In genomic region chr9:90953805-90954204, GRCh38 we compare ENCODE assay signal across 22 cellular contexts.
"Had no signal": no experiment of that assay in that cellular context is flagged by ENCODE, and none has a peak within 500 bp of the region (broad histone marks: within the 10 kb centered on the region; RNA-seq: fewer than 3 reads in every experiment).

No MANE protein-coding gene starts in this region.

- H3K36me3 Mint-ChIP-seq: activated naive CD4-positive, alpha-beta T cell treated with anti-CD3 and anti-CD28 coated beads, Interleukin-2, amount 10 ng/mL, durations not matched to agents 7 days and 5 days; activated naive CD8-positive, alpha-beta T cell treated with anti-CD3 and anti-CD28 coated beads, Interleukin-2, amount 10 ng/mL, durations not matched to agents 7 days and 5 days; brain had no signal

- ATAC-seq: activated CD4-positive, alpha-beta T cell treated with anti-CD3 and anti-CD28 coated beads for 36 hours; left ventricle myocardium superior; mucosa of descending colon; sciatic nerve; stimulated activated naive CD8-positive, alpha-beta T cell treated with anti-CD3 and anti-CD28 coated beads, Interleukin-15, Interleukin-2, amounts not matched to agents 100 U/mL and 50 U/mL, for 24 hours had no signal

- H3K9me3 Mint-ChIP-seq: activated naive CD4-positive, alpha-beta T cell treated with anti-CD3 and anti-CD28 coated beads, Interleukin-2, amount 10 ng/mL, durations not matched to agents 7 days and 5 days; activated naive CD8-positive, alpha-beta T cell treated with anti-CD3 and anti-CD28 coated beads, Interleukin-2, amount 10 ng/mL, durations not matched to agents 7 days and 5 days; brain; nephron had no signal

- H3K4me3 Mint-ChIP-seq: activated CD4-positive, alpha-beta T cell treated with anti-CD3 and anti-CD28 coated beads for 36 hours; activated naive CD4-positive, alpha-beta T cell treated with anti-CD3 and anti-CD28 coated beads, Interleukin-2, amount 10 ng/mL, durations not matched to agents 7 days and 5 days; activated naive CD8-positive, alpha-beta T cell treated with anti-CD3 and anti-CD28 coated beads, Interleukin-2, amount 10 ng/mL, durations not matched to agents 7 days and 5 days; brain; nephron had no signal

- H3K36me3 ChIP-seq: neutrophil, thoracic aorta had no signal

- H3K27me3 ChIP-seq: ascending aorta had no signal

- H3K27ac Mint-ChIP-seq: activated CD4-positive, alpha-beta T cell treated with anti-CD3 and anti-CD28 coated beads for 36 hours; activated naive CD4-positive, alpha-beta T cell treated with anti-CD3 and anti-CD28 coated beads, Interleukin-2, amount 10 ng/mL, durations not matched to agents 7 days and 5 days; activated naive CD8-positive, alpha-beta T cell treated with anti-CD3 and anti-CD28 coated beads, Interleukin-2, amount 10 ng/mL, durations not matched to agents 7 days and 5 days; brain; nephron had no signal

- H3K27ac ChIP-seq: ascending aorta, epithelial cell of prostate, neutrophil, skin epidermis, thoracic aorta had no signal

- H3K4me3 ChIP-seq: ascending aorta, mucosa of descending colon, skin epidermis, thoracic aorta had no signal

- DNase-seq: activated CD4-positive, alpha-beta T cell treated with anti-CD3 and anti-CD28 coated beads for 36 hours; activated CD4-positive, alpha-beta T cell treated with anti-CD3 and anti-CD28 coated beads, Interleukin-2, amount 50 U/mL, for 48 hours; activated CD4-positive, CD25-positive, alpha-beta regulatory T cell; activated CD8-positive, alpha-beta memory T cell treated with anti-CD3 and anti-CD28 coated beads for 24 hours; activated effector memory CD4-positive, alpha-beta T cell treated with anti-CD3 and anti-CD28 coated beads, Interleukin-2, amount 50 U/mL, for 16 hours; activated naive CD4-positive, alpha-beta T cell treated with anti-CD3 and anti-CD28 coated beads, Interleukin-2, amount 10 ng/mL, durations not matched to agents 7 days and 5 days; activated naive CD8-positive, alpha-beta T cell treated with anti-CD3 and anti-CD28 coated beads, Interleukin-2, amount 10 ng/mL, durations not matched to agents 7 days and 5 days; cortex of kidney; left ventricle myocardium superior; mucosa of descending colon; stimulated activated CD4-positive, alpha-beta T cell treated with anti-CD3 and anti-CD28 coated beads, Interleukin-12 subunit alpha, Interleukin-12 subunit beta, amount 100 ng/mL, for 4 hours; stimulated activated CD4-positive, alpha-beta T cell treated with anti-CD3 and anti-CD28 coated beads, Interleukin-4, amount 100 ng/mL, for 1 hour; stimulated activated naive CD8-positive, alpha-beta T cell treated with anti-CD3 and anti-CD28 coated beads, Interleukin-15, Interleukin-2, amounts not matched to agents 100 U/mL and 50 U/mL, for 24 hours; trophoblast cell had no signal

- H3K4me1 Mint-ChIP-seq: activated CD4-positive, alpha-beta T cell treated with anti-CD3 and anti-CD28 coated beads for 36 hours; activated naive CD4-positive, alpha-beta T cell treated with anti-CD3 and anti-CD28 coated beads, Interleukin-2, amount 10 ng/mL, durations not matched to agents 7 days and 5 days; brain; nephron had no signal

- H3K9me3 ChIP-seq: mucosa of descending colon, neutrophil, thoracic aorta had no signal

- H3K4me1 ChIP-seq: ascending aorta had no signal
